9 cellular contexts compared by ENCODE assay signal in the genomic region with DNA sequence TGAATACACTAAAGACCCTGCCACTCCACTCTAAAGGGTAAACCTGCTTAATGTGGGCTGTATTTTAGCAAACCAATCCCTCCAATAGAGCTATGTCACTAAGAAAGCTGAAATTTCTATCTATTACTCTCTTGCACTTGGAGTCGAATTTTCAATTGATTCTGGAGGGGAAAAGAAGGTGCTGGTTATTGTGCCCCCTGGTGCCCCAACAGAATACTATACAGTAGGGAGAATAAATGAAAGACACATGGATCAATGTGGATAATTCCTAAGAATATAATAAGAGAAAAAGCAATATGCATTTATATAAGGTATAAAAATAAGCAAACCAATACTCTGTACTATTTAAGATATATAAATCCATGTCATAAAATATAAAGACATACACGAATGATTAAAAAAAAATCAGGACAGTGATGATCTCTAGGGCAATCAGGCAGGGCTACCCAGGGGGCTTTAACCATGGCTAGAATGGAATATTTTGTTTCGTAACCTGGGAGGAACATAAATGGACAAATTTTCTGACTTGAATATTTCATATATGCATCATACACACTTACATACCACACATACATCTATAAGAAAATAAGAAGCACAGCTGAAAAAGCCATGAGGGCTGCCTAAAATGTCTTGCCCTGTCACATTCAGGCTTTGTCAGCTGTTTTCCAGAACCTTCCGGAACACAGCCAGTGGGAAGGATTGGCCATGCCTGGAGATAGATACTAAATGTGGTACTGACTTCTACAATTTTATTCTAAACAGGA. TPM values are rescaled to one million over a fixed set of nuclear protein-coding genes. Genes with fewer than 3 reads are reported as not detected.
DNase-seq lines count a peak whose midpoint lies in the region; ATAC-seq, FAIRE-seq and TF ChIP-seq lines count a peak whose summit lies in the region.
"Had no signal": no experiment of that assay in that cellular context is flagged by ENCODE, and none has a peak within 500 bp of the region (broad histone marks: within the 10 kb centered on the region; RNA-seq: fewer than 3 reads in every experiment).

No MANE protein-coding gene starts in this region.

- no peaks in the 10 kb centered on the region for H3K9me3 Mint-ChIP-seq in HFFc6
- H3K9me3 Mint-ChIP-seq: naive thymus-derived CD4-positive, alpha-beta T cell had no signal

- H3K4me3 ChIP-seq in DOHH2 (ENCODE audit: low read length) = no peak overlapping the region

- ATAC-seq in HG02981 (IDR thresholded peaks at IDR 0.05; ENCODE audit: unreplicated experiment) (no peak), GM21423 (IDR thresholded peaks at IDR 0.05; ENCODE audit: unreplicated experiment) (no peak)
- ATAC-seq: naive thymus-derived CD4-positive, alpha-beta T cell had no signal

- peak; percentile 34 for FAIRE-seq in TTC549 (lab: Jason Lieb, UNC)

- H3K9me2 ChIP-seq in DOHH2 (replicated peaks; ENCODE audit: control insufficient read depth, low read length) = no peaks in the 10 kb centered on the region

- H4K20me1 ChIP-seq in DOHH2 (ENCODE audit: control insufficient read depth, insufficient read depth, low read depth, low read length) = no peaks in the 10 kb centered on the region

- no peaks in the 10 kb centered on the region for H3K36me3 ChIP-seq in DOHH2 (ENCODE audit: control insufficient read depth, low read length)

- H3F3A ChIP-seq in DOHH2 (ENCODE audit: control insufficient read depth, insufficient read depth) = no peaks in the 10 kb centered on the region

- H3K4me1 ChIP-seq in DOHH2 (ENCODE audit: control insufficient read depth, low read length) = no peaks in the 10 kb centered on the region

- peaks cover 2% of the 10 kb centered on the region; the same call in 1 of the 2 replicates for H3K27me3 Mint-ChIP-seq in HFFc6 (ENCODE audit: insufficient read depth)

- intact Hi-C loops in posterior vena cava (cut with DNase I) = no loop called here

- TF ChIP-seq CTCF in DOHH2 (IDR thresholded peaks at IDR 0.05; ENCODE audit: low read depth, low read length, poor library complexity, severe bottlenecking) (peak; percentile 44), HFFc6 (IDR thresholded peaks at IDR 0.05) (peak; percentile 78)

- H3K79me2 ChIP-seq in DOHH2 (ENCODE audit: control insufficient read depth, low read length) = no peaks in the 10 kb centered on the region

- no peak overlapping the region for H3K4me2 ChIP-seq in DOHH2 (ENCODE audit: low read length)

- no peaks in the 10 kb centered on the region for H3K27me3 ChIP-seq in DOHH2 (ENCODE audit: control insufficient read depth, low read length)

- no peak overlapping the region for H3K4me3 Mint-ChIP-seq in HFFc6
- H3K4me3 Mint-ChIP-seq: naive thymus-derived CD4-positive, alpha-beta T cell had no signal

- no peaks in the 10 kb centered on the region for H3K36me3 Mint-ChIP-seq in HFFc6 (ENCODE audit: low read depth)

- DNase-seq in HFFc6 (no peak), iPS-NIHi7 (ENCODE audit: extremely low spot score) (peak; percentile 31), posterior vena cava (ENCODE audit: low spot score) (no peak), NCI-H345 treated with DMSO at 0.1 percent for 48 hours (lab: John Stamatoyannopoulos, UW; ENCODE audit: unreplicated experiment) (no peak)

- H3K27ac ChIP-seq in DOHH2 (ENCODE audit: low read depth, low read length) = no peak overlapping the region

- no peaks in the 10 kb centered on the region for H3K9me3 ChIP-seq in DOHH2 (ENCODE audit: control insufficient read depth, insufficient read depth, low read length)

- peak overlapping the region; percentile 42; the same call in 1 of the 2 replicates for H3K27ac Mint-ChIP-seq in HFFc6
- H3K27ac Mint-ChIP-seq: naive thymus-derived CD4-positive, alpha-beta T cell had no signal

- H3K4me1 Mint-ChIP-seq in HFFc6 (ENCODE audit: low read depth) = peaks cover 30% of the 10 kb centered on the region

RNA-seq across cellular contexts. Expression of gene EFCAB11, which starts 54.4 kb away (rescaled TPM):
- 1 to 10 TPM; 6.6 to 8.4 (median 6.9) TPM for total RNA-seq in HFFc6 (2021; fragmentation: NEBNext Ultra II Directional; extraction: Animal tissue kit (Norgen Biotek cat#: 25700))
- total RNA-seq in posterior vena cava = 1 to 10 TPM; 4.8 to 6.1 TPM

RNA-seq across cellular contexts. Expression of gene TDP1, which starts 55.6 kb away (rescaled TPM):
- 10 to 100 TPM; 20.3 to 28.3 (median 23.3) TPM for total RNA-seq in HFFc6 (2021; fragmentation: NEBNext Ultra II Directional; extraction: Animal tissue kit (Norgen Biotek cat#: 25700))
- 10 to 100 TPM in 1 of 2 donors, 1 to 10 TPM in 1; 8.2 to 11.5 TPM for total RNA-seq in posterior vena cava
